Comparison of ENCODE assay signal across 1 cellular context in genomic region chr12:107093547-107094448, GRCh38.
TF ChIP-seq lines count a peak whose summit lies in the region.

CRY1 (minus strand) TSS chr12:107093549; CDS start chr12:107092961, 588 bp downstream.

TF ChIP-seq in HEK293, 187 proteins besides CTCF, POLR2A, EP300 and RAD21 (continued from another document and continues in another):
- TF ChIP-seq ZNF776 (tag by site-specific recombination; IDR thresholded peaks at IDR 0.05; ENCODE audit: borderline replicate concordance) (no peak), ZNF132 (tag by site-specific recombination; IDR thresholded peaks at IDR 0.05; ENCODE audit: borderline replicate concordance) (no peak), ZSCAN18 (tag by site-specific recombination; IDR thresholded peaks at IDR 0.05) (no peak), ZNF112 (tag by site-specific recombination; IDR thresholded peaks at IDR 0.05) (no peak), ZNF600 (tag by site-specific recombination; IDR thresholded peaks at IDR 0.05) (peak; percentile 63; the same call in 1 of the 2 replicates), ZNF660 (tag by site-specific recombination; IDR thresholded peaks at IDR 0.05) (peak; percentile 9; the same call in 1 of the 2 replicates), SCRT1 (tag by site-specific recombination; IDR thresholded peaks at IDR 0.05; ENCODE audit: borderline replicate concordance) (no peak), ZSCAN30 (tag by site-specific recombination; IDR thresholded peaks at IDR 0.05) (no peak), ZNF280C (tag by site-specific recombination; IDR thresholded peaks at IDR 0.05) (no peak), KLF16 (tag by site-specific recombination; IDR thresholded peaks at IDR 0.05) (0 out of 2 replicates have a peak, but pooled peaks have one; percentile 12), ZNF629 (tag by site-specific recombination; IDR thresholded peaks at IDR 0.05) (0 out of 2 replicates have a peak, but pooled peaks have one; percentile 34), ZEB2 (tag by site-specific recombination; IDR thresholded peaks at IDR 0.05) (peak; percentile 38; the same call in 1 of the 2 replicates), ZNF610 (tag by site-specific recombination; IDR thresholded peaks at IDR 0.05; ENCODE audit: borderline replicate concordance) (peak; percentile 28; the same call in 1 of the 2 replicates), ZXDB (tag by site-specific recombination; IDR thresholded peaks at IDR 0.05) (peak; percentile 78; the same call in 1 of the 2 replicates), GFI1B (tag by site-specific recombination; IDR thresholded peaks at IDR 0.05) (no peak), ZNF548 (tag by site-specific recombination; IDR thresholded peaks at IDR 0.05) (no peak), SP7 (tag by site-specific recombination; IDR thresholded peaks at IDR 0.05) (peak; percentile 58), ZBTB26 (tag by site-specific recombination; optimal IDR thresholded peaks at IDR 0.05) (peak; percentile 97), ZBTB17 (tag by site-specific recombination; IDR thresholded peaks at IDR 0.05) (peak; percentile 69; the same call in 1 of the 2 replicates), KLF9 (tag by site-specific recombination; IDR thresholded peaks at IDR 0.05; ENCODE audit: low read depth) (peak; percentile 92), ZNF174 (tag by site-specific recombination; IDR thresholded peaks at IDR 0.05) (no peak), SP2 (tag by site-specific recombination; IDR thresholded peaks at IDR 0.05) (peak; percentile 89), RBAK (tag by site-specific recombination; IDR thresholded peaks at IDR 0.05) (no peak), PRDM10 (tag by site-specific recombination; IDR thresholded peaks at IDR 0.05) (peak; percentile 91), ZNF560 (tag by site-specific recombination; IDR thresholded peaks at IDR 0.05; ENCODE audit: borderline replicate concordance) (no peak), ZNF76 (tag by site-specific recombination; IDR thresholded peaks at IDR 0.05; ENCODE audit: borderline replicate concordance, low read depth) (peak; percentile 41; the same call in 1 of the 2 replicates), ZNF549 (tag by site-specific recombination; IDR thresholded peaks at IDR 0.05) (no peak), IKZF3 (tag by site-specific recombination; IDR thresholded peaks at IDR 0.05) (peak; percentile 98), GLIS2 (tag by site-specific recombination; IDR thresholded peaks at IDR 0.05) (peak; percentile 92), ZNF221 (tag by site-specific recombination; IDR thresholded peaks at IDR 0.05; ENCODE audit: borderline replicate concordance) (no peak), EGR2 (tag by site-specific recombination; IDR thresholded peaks at IDR 0.05; ENCODE audit: low read depth) (peak; percentile 38; the same call in 1 of the 2 replicates), ZNF138 (tag by site-specific recombination; IDR thresholded peaks at IDR 0.05; ENCODE audit: borderline replicate concordance) (no peak), ZNF571 (tag by site-specific recombination; IDR thresholded peaks at IDR 0.05) (no peak), BCL11A (tag by site-specific recombination; IDR thresholded peaks at IDR 0.05; ENCODE audit: low read depth) (no peak), ZNF433 (tag by site-specific recombination; IDR thresholded peaks at IDR 0.05; ENCODE audit: low read depth) (no peak)
- TF ChIP-seq, protein P1, sequence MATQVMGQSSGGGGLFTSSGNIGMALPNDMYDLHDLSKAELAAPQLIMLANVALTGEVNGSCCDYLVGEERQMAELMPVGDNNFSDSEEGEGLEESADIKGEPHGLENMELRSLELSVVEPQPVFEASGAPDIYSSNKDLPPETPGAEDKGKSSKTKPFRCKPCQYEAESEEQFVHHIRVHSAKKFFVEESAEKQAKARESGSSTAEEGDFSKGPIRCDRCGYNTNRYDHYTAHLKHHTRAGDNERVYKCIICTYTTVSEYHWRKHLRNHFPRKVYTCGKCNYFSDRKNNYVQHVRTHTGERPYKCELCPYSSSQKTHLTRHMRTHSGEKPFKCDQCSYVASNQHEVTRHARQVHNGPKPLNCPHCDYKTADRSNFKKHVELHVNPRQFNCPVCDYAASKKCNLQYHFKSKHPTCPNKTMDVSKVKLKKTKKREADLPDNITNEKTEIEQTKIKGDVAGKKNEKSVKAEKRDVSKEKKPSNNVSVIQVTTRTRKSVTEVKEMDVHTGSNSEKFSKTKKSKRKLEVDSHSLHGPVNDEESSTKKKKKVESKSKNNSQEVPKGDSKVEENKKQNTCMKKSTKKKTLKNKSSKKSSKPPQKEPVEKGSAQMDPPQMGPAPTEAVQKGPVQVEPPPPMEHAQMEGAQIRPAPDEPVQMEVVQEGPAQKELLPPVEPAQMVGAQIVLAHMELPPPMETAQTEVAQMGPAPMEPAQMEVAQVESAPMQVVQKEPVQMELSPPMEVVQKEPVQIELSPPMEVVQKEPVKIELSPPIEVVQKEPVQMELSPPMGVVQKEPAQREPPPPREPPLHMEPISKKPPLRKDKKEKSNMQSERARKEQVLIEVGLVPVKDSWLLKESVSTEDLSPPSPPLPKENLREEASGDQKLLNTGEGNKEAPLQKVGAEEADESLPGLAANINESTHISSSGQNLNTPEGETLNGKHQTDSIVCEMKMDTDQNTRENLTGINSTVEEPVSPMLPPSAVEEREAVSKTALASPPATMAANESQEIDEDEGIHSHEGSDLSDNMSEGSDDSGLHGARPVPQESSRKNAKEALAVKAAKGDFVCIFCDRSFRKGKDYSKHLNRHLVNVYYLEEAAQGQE (tag by site-specific recombination; IDR thresholded peaks at IDR 0.05), result no peak
- TF ChIP-seq, protein P2, sequence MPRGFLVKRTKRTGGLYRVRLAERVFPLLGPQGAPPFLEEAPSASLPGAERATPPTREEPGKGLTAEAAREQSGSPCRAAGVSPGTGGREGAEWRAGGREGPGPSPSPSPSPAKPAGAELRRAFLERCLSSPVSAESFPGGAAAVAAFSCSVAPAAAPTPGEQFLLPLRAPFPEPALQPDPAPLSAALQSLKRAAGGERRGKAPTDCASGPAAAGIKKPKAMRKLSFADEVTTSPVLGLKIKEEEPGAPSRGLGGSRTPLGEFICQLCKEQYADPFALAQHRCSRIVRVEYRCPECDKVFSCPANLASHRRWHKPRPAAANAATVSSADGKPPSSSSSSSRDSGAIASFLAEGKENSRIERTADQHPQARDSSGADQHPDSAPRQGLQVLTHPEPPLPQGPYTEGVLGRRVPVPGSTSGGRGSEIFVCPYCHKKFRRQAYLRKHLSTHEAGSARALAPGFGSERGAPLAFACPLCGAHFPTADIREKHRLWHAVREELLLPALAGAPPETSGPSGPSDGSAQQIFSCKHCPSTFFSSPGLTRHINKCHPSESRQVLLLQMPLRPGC (tag by site-specific recombination; IDR thresholded peaks at IDR 0.05), result peak; percentile 16; the same call in 1 of the 2 replicates
- TF ChIP-seq, protein P3, sequence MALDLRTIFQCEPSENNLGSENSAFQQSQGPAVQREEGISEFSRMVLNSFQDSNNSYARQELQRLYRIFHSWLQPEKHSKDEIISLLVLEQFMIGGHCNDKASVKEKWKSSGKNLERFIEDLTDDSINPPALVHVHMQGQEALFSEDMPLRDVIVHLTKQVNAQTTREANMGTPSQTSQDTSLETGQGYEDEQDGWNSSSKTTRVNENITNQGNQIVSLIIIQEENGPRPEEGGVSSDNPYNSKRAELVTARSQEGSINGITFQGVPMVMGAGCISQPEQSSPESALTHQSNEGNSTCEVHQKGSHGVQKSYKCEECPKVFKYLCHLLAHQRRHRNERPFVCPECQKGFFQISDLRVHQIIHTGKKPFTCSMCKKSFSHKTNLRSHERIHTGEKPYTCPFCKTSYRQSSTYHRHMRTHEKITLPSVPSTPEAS (tag by site-specific recombination; IDR thresholded peaks at IDR 0.05), result no peak
- TF ChIP-seq, protein P4, sequence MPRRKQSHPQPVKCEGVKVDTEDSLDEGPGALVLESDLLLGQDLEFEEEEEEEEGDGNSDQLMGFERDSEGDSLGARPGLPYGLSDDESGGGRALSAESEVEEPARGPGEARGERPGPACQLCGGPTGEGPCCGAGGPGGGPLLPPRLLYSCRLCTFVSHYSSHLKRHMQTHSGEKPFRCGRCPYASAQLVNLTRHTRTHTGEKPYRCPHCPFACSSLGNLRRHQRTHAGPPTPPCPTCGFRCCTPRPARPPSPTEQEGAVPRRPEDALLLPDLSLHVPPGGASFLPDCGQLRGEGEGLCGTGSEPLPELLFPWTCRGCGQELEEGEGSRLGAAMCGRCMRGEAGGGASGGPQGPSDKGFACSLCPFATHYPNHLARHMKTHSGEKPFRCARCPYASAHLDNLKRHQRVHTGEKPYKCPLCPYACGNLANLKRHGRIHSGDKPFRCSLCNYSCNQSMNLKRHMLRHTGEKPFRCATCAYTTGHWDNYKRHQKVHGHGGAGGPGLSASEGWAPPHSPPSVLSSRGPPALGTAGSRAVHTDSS (tag by site-specific recombination; IDR thresholded peaks at IDR 0.05), result no peak
